In genomic region chrX:80335062-80335830, GRCh38 we compare ENCODE assay signal across 8 cellular contexts.
DNase-seq lines count a peak whose midpoint lies in the region; ATAC-seq and TF ChIP-seq lines count a peak whose summit lies in the region.

No MANE protein-coding gene starts in this region.

- no peak for TF ChIP-seq EP300 in upper lobe of left lung (IDR thresholded peaks at IDR 0.05)

- no peaks in the 10 kb centered on the region for H3K4me1 Mint-ChIP-seq in activated naive CD4-positive, alpha-beta T cell treated with anti-CD3 and anti-CD28 coated beads for 36 hours (ENCODE audit: low read depth)
- no peaks in the 10 kb centered on the region for H3K4me1 Mint-ChIP-seq in mesothelial cell of epicardium

- no peaks in the 10 kb centered on the region for H3K36me3 ChIP-seq in lung (ENCODE audit: control insufficient read depth in 2 of 2, insufficient read depth in 2 of 2, low read length in 2 of 2)
- no peaks in the 10 kb centered on the region for H3K36me3 ChIP-seq in upper lobe of left lung

- H3K27ac ChIP-seq in lung (ENCODE audit: low read depth in 1 of 2, low read length in 1 of 2) = peak overlapping the region in 1 of 2 donors; percentile 21
- H3K27ac ChIP-seq in upper lobe of left lung = no peak overlapping the region

- H3K9me3 Mint-ChIP-seq in activated naive CD4-positive, alpha-beta T cell treated with anti-CD3 and anti-CD28 coated beads for 36 hours = no peaks in the 10 kb centered on the region
- peaks cover 48% of the 10 kb centered on the region for H3K9me3 Mint-ChIP-seq in mesothelial cell of epicardium

- CTCF ChIA-PET in activated naive CD4-positive, alpha-beta T cell treated with anti-CD3 and anti-CD28 coated beads for 36 hours (lab: Charles Lee) = no interaction called here

- no peak overlapping the region for H3K27ac Mint-ChIP-seq in activated naive CD4-positive, alpha-beta T cell treated with anti-CD3 and anti-CD28 coated beads for 36 hours
- no peak overlapping the region for H3K27ac Mint-ChIP-seq in mesothelial cell of epicardium

- H3K4me3 ChIP-seq in astrocyte of the spinal cord (ENCODE audit: low read depth, low read length) (peak overlapping the region; percentile 12), lung (peak overlapping the region; percentile 38), upper lobe of left lung (peak overlapping the region in 3 of 4 donors; percentile 23 to 40 (median 32))

- no peaks in the 10 kb centered on the region for H3K9me3 ChIP-seq in lung (ENCODE audit: control insufficient read depth in 2 of 2, insufficient read depth in 1 of 2, low read length in 1 of 2)
- no peaks in the 10 kb centered on the region for H3K9me3 ChIP-seq in upper lobe of left lung

- H3K27me3 ChIP-seq in lung (ENCODE audit: control insufficient read depth, insufficient read depth) = no peaks in the 10 kb centered on the region
- H3K27me3 ChIP-seq in upper lobe of left lung = no peaks in the 10 kb centered on the region

- 25 to 44% methylated on average over 34 to 38 of the region's 38 CpGs for WGBS in lung, 2 donors
- 61 to 86% methylated on average over 9 to 32 of the region's 38 CpGs for WGBS in upper lobe of left lung, 2 donors

- H3K4me1 ChIP-seq in lung (ENCODE audit: control insufficient read depth in 2 of 2, insufficient read depth in 2 of 2, low read length in 2 of 2) (no peaks in the 10 kb centered on the region), upper lobe of left lung (no peaks in the 10 kb centered on the region)

- peak in 1 of 4 donors; percentile 25 for TF ChIP-seq POLR2A in upper lobe of left lung (IDR thresholded peaks at IDR 0.05)

- DNase-seq in activated naive CD4-positive, alpha-beta T cell treated with anti-CD3 and anti-CD28 coated beads for 36 hours = peak; percentile 5
- no peak for DNase-seq in activated naive CD4-positive, alpha-beta T cell (lab: John Stamatoyannopoulos, UW)
- DNase-seq in astrocyte of the spinal cord (ENCODE audit: low read depth, low spot score) (no peak), lung (ENCODE audit: low spot score) (peak; percentile 47), upper lobe of left lung (peak; percentile 51 to 89), mesothelial cell of epicardium (ENCODE audit: low spot score in 2 of 2, unreplicated experiment in 2 of 2) (no peak), hippocampal formation (lab: John Stamatoyannopoulos, UW) (no peak), HuH-7 (ENCODE audit: low spot score) (no peak)

- no peaks in the 10 kb centered on the region for H3K36me3 Mint-ChIP-seq in activated naive CD4-positive, alpha-beta T cell treated with anti-CD3 and anti-CD28 coated beads for 36 hours (ENCODE audit: low read depth)
- H3K36me3 Mint-ChIP-seq in mesothelial cell of epicardium = no peaks in the 10 kb centered on the region

- no peak overlapping the region for H3K4me3 Mint-ChIP-seq in activated naive CD4-positive, alpha-beta T cell treated with anti-CD3 and anti-CD28 coated beads for 36 hours
- no peak overlapping the region for H3K4me3 Mint-ChIP-seq in mesothelial cell of epicardium

- no peaks in the 10 kb centered on the region for H3K27me3 Mint-ChIP-seq in activated naive CD4-positive, alpha-beta T cell treated with anti-CD3 and anti-CD28 coated beads for 36 hours (ENCODE audit: low read depth)
- H3K27me3 Mint-ChIP-seq in mesothelial cell of epicardium (ENCODE audit: low read depth) = no peaks in the 10 kb centered on the region

- ATAC-seq in lung (ENCODE audit: insufficient read depth, low FRiP score) (peak; percentile 53), upper lobe of left lung (ENCODE audit: low FRiP score in 2 of 2) (peak; percentile 34 to 79)

- intact Hi-C loops in activated naive CD4-positive, alpha-beta T cell treated with anti-CD3 and anti-CD28 coated beads for 36 hours (cut with micrococcal nuclease) = no loop called here

- TF ChIP-seq CTCF in astrocyte of the spinal cord (IDR thresholded peaks at IDR 0.05; ENCODE audit: low read depth, low read length) (no peak), lung (IDR thresholded peaks at IDR 0.05; ENCODE audit: control extremely low read depth, extremely low read depth) (no peak), upper lobe of left lung (IDR thresholded peaks at IDR 0.05) (no peak), mesothelial cell of epicardium (IDR thresholded peaks at IDR 0.05; ENCODE audit: unreplicated experiment) (no peak)

- in situ Hi-C loops in astrocyte of the spinal cord (cut with HindIII; ENCODE audit: low sequenced_read_pairs) = no loop called here

Comparison
In these comparisons a context has a peak if more than half of its experiments do, and no peak if none do; other contexts are left out.
1. DNase-seq: peak in activated naive CD4-positive, alpha-beta T cell treated with anti-CD3 and anti-CD28 coated beads for 36 hours (single experiment), lung (single experiment) and upper lobe of left lung (2 of 2); none in activated naive CD4-positive, alpha-beta T cell (0 of 4), astrocyte of the spinal cord (single experiment), mesothelial cell of epicardium (0 of 2), hippocampal formation (0 of 2) and HuH-7 (single experiment).
2. Peak in every context shown above with its lines, with median percentiles within 50 percentile points of each other: H3K4me3 ChIP-seq.